ENCODE assay signal across 17 cellular contexts in the genomic region with DNA sequence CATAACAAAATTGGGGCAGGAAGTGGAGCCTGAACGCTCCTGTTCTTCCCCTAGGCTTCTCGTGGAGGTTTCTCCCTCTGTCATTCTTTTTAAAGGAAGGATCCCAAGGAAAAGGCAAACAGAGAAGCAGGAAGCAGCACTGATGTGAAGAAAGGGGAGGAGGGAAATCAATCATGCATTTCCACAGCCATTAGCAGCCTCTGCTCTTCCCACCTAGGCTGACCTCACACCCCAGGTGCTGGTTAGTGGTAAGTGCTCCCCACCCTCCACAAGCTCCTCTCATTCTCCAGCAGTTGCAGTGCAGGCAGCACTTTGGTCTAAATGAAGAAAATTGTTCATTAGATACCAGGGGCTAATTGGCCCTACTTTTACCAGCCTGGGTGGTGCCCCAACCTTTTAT.
"Had no signal": no experiment of that assay in that cellular context is flagged by ENCODE, and none has a peak within 500 bp of the region (broad histone marks: within the 10 kb centered on the region; RNA-seq: fewer than 3 reads in every experiment).

No MANE protein-coding gene starts in this region.

- DNase-seq: activated CD4-positive, alpha-beta T cell treated with anti-CD3 and anti-CD28 coated beads, Interleukin-2, amount 50 U/mL, for 1 hour; activated naive CD4-positive, alpha-beta T cell; activated naive CD8-positive, alpha-beta T cell treated with anti-CD3 and anti-CD28 coated beads, Interleukin-2, amount 10 ng/mL, durations not matched to agents 7 days and 5 days; anterior cingulate cortex; brain microvascular endothelial cell; cerebellar nuclear complex; effector CD8-positive, alpha-beta T cell; foreskin keratinocyte; head of caudate nucleus; left cardiac atrium; lower lobe of right lung; nucleus accumbens; stimulated activated CD4-positive, alpha-beta T cell treated with anti-CD3 and anti-CD28 coated beads, Interleukin-15, amount 100 ng/mL, for 24 hours; stimulated activated CD4-positive, alpha-beta T cell treated with anti-CD3 and anti-CD28 coated beads, Interleukin-4, amount 100 ng/mL, for 24 hours; stimulated activated naive CD4-positive, alpha-beta T cell; substantia nigra; transverse colon had no signal
